Comparison of ENCODE assay signal across 1 cellular context in the genomic region with DNA sequence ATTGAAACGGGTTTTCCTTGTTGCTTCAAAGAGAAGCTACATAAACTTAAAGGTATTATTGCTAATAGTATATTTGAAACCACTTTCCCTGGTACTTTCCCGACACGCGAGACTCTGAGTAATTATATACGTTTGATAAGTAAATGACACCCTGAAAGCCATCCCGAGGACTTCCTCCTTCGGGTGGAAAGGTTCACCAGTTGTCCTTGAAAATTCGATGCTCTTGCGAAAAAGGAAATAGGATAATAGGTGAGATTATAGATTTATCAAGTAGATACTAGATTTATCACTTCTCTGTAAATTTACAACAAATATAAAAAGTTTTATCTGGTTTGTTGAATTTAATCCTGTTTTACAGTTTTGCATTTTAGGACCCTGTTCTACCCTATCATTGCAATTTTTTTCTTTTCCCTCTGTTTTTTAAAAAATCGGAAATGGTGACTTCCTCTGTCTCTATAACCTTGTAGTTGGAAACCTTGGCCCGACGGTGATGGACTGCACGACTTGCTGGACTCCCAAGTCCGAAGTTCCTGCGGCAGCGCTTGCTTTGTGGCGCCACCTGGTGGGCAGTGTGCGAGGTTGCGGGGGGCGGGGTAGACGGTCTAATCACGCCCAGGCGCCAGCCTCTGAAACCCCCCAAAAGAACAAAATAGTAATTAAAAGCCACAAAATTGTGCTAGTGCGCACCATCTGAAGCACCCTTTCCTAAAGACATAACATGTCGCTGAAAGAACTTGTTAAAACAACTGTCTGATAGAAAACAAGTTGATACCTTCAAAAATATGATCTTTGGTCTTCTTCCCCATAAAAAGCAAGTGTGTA.
A peak's percentile ranks its signal among the peaks of the same experiment; 100 is the strongest.
TF ChIP-seq lines count a peak whose summit lies in the region.

No MANE protein-coding gene starts in this region.

TF ChIP-seq in HepG2, 621 proteins besides CTCF, POLR2A, EP300 and RAD21 (continued from another document and continues in another):
- TF ChIP-seq, protein P1, sequence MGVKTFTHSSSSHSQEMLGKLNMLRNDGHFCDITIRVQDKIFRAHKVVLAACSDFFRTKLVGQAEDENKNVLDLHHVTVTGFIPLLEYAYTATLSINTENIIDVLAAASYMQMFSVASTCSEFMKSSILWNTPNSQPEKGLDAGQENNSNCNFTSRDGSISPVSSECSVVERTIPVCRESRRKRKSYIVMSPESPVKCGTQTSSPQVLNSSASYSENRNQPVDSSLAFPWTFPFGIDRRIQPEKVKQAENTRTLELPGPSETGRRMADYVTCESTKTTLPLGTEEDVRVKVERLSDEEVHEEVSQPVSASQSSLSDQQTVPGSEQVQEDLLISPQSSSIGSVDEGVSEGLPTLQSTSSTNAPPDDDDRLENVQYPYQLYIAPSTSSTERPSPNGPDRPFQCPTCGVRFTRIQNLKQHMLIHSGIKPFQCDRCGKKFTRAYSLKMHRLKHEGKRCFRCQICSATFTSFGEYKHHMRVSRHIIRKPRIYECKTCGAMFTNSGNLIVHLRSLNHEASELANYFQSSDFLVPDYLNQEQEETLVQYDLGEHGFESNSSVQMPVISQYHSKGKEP (CRISPR knock-in tag; IDR thresholded peaks at IDR 0.05): no peak
- TF ChIP-seq ZBTB20 (CRISPR knock-in tag; IDR thresholded peaks at IDR 0.05; ENCODE audit: borderline replicate concordance, low read depth): no peak
- no peak for TF ChIP-seq ZNF605 (CRISPR knock-in tag; IDR thresholded peaks at IDR 0.05)
- no peak for TF ChIP-seq HOXA5 (CRISPR knock-in tag; IDR thresholded peaks at IDR 0.05)
- TF ChIP-seq ZBTB21 (CRISPR knock-in tag; IDR thresholded peaks at IDR 0.05): no peak
- no peak; the same call in 1 of the 2 replicates for TF ChIP-seq KDM5B (CRISPR knock-in tag; IDR thresholded peaks at IDR 0.05; ENCODE audit: borderline replicate concordance)
- TF ChIP-seq U2AF1 (optimal IDR thresholded peaks at IDR 0.05; ENCODE audit: low read depth, low read length): no peak
- TF ChIP-seq, protein P2, sequence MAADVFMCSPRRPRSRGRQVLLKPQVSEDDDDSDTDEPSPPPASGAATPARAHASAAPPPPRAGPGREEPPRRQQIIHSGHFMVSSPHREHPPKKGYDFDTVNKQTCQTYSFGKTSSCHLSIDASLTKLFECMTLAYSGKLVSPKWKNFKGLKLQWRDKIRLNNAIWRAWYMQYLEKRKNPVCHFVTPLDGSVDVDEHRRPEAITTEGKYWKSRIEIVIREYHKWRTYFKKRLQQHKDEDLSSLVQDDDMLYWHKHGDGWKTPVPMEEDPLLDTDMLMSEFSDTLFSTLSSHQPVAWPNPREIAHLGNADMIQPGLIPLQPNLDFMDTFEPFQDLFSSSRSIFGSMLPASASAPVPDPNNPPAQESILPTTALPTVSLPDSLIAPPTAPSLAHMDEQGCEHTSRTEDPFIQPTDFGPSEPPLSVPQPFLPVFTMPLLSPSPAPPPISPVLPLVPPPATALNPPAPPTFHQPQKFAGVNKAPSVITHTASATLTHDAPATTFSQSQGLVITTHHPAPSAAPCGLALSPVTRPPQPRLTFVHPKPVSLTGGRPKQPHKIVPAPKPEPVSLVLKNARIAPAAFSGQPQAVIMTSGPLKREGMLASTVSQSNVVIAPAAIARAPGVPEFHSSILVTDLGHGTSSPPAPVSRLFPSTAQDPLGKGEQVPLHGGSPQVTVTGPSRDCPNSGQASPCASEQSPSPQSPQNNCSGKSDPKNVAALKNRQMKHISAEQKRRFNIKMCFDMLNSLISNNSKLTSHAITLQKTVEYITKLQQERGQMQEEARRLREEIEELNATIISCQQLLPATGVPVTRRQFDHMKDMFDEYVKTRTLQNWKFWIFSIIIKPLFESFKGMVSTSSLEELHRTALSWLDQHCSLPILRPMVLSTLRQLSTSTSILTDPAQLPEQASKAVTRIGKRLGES (CRISPR knock-in tag; IDR thresholded peaks at IDR 0.05; ENCODE audit: borderline replicate concordance): no peak
- no peak for TF ChIP-seq TCF7L2 (IDR thresholded peaks at IDR 0.05; ENCODE audit: low read depth, low read length)
- no peak for TF ChIP-seq SP2 (CRISPR knock-in tag; IDR thresholded peaks at IDR 0.05)
- TF ChIP-seq ZFP1 (CRISPR knock-in tag; IDR thresholded peaks at IDR 0.05): no peak
- TF ChIP-seq, protein P3, sequence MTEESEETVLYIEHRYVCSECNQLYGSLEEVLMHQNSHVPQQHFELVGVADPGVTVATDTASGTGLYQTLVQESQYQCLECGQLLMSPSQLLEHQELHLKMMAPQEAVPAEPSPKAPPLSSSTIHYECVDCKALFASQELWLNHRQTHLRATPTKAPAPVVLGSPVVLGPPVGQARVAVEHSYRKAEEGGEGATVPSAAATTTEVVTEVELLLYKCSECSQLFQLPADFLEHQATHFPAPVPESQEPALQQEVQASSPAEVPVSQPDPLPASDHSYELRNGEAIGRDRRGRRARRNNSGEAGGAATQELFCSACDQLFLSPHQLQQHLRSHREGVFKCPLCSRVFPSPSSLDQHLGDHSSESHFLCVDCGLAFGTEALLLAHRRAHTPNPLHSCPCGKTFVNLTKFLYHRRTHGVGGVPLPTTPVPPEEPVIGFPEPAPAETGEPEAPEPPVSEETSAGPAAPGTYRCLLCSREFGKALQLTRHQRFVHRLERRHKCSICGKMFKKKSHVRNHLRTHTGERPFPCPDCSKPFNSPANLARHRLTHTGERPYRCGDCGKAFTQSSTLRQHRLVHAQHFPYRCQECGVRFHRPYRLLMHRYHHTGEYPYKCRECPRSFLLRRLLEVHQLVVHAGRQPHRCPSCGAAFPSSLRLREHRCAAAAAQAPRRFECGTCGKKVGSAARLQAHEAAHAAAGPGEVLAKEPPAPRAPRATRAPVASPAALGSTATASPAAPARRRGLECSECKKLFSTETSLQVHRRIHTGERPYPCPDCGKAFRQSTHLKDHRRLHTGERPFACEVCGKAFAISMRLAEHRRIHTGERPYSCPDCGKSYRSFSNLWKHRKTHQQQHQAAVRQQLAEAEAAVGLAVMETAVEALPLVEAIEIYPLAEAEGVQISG (CRISPR knock-in tag; IDR thresholded peaks at IDR 0.05): 0 out of 2 replicates have a peak, but pooled peaks have one; percentile 24
- no peak; the same call in 1 of the 2 replicates for TF ChIP-seq RCOR2 (CRISPR knock-in tag; IDR thresholded peaks at IDR 0.05)
- TF ChIP-seq MTF1 (CRISPR knock-in tag; IDR thresholded peaks at IDR 0.05): no peak
- TF ChIP-seq, protein P4, sequence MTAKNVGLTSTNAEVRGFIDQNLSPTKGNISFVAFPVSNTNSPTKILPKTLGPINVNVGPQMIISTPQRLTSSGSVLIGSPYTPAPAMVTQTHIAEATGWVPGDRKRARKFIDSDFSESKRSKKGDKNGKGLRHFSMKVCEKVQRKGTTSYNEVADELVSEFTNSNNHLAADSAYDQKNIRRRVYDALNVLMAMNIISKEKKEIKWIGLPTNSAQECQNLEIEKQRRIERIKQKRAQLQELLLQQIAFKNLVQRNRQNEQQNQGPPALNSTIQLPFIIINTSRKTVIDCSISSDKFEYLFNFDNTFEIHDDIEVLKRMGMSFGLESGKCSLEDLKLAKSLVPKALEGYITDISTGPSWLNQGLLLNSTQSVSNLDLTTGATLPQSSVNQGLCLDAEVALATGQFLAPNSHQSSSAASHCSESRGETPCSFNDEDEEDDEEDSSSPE (CRISPR knock-in tag; IDR thresholded peaks at IDR 0.05): no peak
- TF ChIP-seq IRF2 (CRISPR knock-in tag; IDR thresholded peaks at IDR 0.05): peak; percentile 75
- TF ChIP-seq NFRKB (IDR thresholded peaks at IDR 0.05): no peak
- no peak for TF ChIP-seq REL (CRISPR knock-in tag; conservative IDR thresholded peaks at IDR 0.05)
- no peak for TF ChIP-seq ZNF224 (CRISPR knock-in tag; IDR thresholded peaks at IDR 0.05)
- no peak for TF ChIP-seq ATAD3A (CRISPR knock-in tag; IDR thresholded peaks at IDR 0.05)
- TF ChIP-seq ZNF230 (CRISPR knock-in tag; IDR thresholded peaks at IDR 0.05): no peak
- peak; percentile 32 for TF ChIP-seq MEIS1 (CRISPR knock-in tag; IDR thresholded peaks at IDR 0.05; ENCODE audit: borderline replicate concordance)
- no peak for TF ChIP-seq FOXM1 (CRISPR knock-in tag; IDR thresholded peaks at IDR 0.05)
- TF ChIP-seq, protein P5, sequence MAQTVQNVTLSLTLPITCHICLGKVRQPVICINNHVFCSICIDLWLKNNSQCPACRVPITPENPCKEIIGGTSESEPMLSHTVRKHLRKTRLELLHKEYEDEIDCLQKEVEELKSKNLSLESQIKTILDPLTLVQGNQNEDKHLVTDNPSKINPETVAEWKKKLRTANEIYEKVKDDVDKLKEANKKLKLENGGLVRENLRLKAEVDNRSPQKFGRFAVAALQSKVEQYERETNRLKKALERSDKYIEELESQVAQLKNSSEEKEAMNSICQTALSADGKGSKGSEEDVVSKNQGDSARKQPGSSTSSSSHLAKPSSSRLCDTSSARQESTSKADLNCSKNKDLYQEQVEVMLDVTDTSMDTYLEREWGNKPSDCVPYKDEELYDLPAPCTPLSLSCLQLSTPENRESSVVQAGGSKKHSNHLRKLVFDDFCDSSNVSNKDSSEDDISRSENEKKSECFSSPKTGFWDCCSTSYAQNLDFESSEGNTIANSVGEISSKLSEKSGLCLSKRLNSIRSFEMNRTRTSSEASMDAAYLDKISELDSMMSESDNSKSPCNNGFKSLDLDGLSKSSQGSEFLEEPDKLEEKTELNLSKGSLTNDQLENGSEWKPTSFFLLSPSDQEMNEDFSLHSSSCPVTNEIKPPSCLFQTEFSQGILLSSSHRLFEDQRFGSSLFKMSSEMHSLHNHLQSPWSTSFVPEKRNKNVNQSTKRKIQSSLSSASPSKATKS (CRISPR knock-in tag; IDR thresholded peaks at IDR 0.05): no peak
- TF ChIP-seq, protein P6, sequence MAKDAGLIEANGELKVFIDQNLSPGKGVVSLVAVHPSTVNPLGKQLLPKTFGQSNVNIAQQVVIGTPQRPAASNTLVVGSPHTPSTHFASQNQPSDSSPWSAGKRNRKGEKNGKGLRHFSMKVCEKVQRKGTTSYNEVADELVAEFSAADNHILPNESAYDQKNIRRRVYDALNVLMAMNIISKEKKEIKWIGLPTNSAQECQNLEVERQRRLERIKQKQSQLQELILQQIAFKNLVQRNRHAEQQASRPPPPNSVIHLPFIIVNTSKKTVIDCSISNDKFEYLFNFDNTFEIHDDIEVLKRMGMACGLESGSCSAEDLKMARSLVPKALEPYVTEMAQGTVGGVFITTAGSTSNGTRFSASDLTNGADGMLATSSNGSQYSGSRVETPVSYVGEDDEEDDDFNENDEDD (CRISPR knock-in tag; IDR thresholded peaks at IDR 0.05; ENCODE audit: borderline replicate concordance): peak; percentile 43; the same call in 1 of the 2 replicates
- TF ChIP-seq WIZ (CRISPR knock-in tag; IDR thresholded peaks at IDR 0.05): no peak
- 0 out of 2 replicates have a peak, but pooled peaks have one; percentile 29 for TF ChIP-seq BRCA1 (CRISPR knock-in tag; IDR thresholded peaks at IDR 0.05)
- TF ChIP-seq, protein P7, sequence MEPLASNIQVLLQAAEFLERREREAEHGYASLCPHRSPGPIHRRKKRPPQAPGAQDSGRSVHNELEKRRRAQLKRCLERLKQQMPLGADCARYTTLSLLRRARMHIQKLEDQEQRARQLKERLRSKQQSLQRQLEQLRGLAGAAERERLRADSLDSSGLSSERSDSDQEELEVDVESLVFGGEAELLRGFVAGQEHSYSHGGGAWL (CRISPR knock-in tag; IDR thresholded peaks at IDR 0.05): peak; percentile 76; the same call in 1 of the 2 replicates
- TF ChIP-seq DNMT3B (CRISPR knock-in tag; conservative IDR thresholded peaks at IDR 0.05): no peak
- TF ChIP-seq TBP (CRISPR knock-in tag; IDR thresholded peaks at IDR 0.05): no peak
- TF ChIP-seq ZNF674 (CRISPR knock-in tag; IDR thresholded peaks at IDR 0.05; ENCODE audit: low read depth): no peak
- TF ChIP-seq, protein P8, sequence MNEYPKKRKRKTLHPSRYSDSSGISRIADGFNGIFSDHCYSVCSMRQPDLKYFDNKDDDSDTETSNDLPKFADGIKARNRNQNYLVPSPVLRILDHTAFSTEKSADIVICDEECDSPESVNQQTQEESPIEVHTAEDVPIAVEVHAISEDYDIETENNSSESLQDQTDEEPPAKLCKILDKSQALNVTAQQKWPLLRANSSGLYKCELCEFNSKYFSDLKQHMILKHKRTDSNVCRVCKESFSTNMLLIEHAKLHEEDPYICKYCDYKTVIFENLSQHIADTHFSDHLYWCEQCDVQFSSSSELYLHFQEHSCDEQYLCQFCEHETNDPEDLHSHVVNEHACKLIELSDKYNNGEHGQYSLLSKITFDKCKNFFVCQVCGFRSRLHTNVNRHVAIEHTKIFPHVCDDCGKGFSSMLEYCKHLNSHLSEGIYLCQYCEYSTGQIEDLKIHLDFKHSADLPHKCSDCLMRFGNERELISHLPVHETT (CRISPR knock-in tag; conservative IDR thresholded peaks at IDR 0.05): no peak
- TF ChIP-seq TGIF2 (CRISPR knock-in tag; IDR thresholded peaks at IDR 0.05): no peak
- peak; percentile 86 for TF ChIP-seq SALL1 (CRISPR knock-in tag; IDR thresholded peaks at IDR 0.05)
- TF ChIP-seq ZNF772 (CRISPR knock-in tag; IDR thresholded peaks at IDR 0.05): no peak
- no peak; the same call in 1 of the 2 replicates for TF ChIP-seq NR2F2 (IDR thresholded peaks at IDR 0.05; ENCODE audit: borderline replicate concordance, low read depth)
- TF ChIP-seq, protein P9, sequence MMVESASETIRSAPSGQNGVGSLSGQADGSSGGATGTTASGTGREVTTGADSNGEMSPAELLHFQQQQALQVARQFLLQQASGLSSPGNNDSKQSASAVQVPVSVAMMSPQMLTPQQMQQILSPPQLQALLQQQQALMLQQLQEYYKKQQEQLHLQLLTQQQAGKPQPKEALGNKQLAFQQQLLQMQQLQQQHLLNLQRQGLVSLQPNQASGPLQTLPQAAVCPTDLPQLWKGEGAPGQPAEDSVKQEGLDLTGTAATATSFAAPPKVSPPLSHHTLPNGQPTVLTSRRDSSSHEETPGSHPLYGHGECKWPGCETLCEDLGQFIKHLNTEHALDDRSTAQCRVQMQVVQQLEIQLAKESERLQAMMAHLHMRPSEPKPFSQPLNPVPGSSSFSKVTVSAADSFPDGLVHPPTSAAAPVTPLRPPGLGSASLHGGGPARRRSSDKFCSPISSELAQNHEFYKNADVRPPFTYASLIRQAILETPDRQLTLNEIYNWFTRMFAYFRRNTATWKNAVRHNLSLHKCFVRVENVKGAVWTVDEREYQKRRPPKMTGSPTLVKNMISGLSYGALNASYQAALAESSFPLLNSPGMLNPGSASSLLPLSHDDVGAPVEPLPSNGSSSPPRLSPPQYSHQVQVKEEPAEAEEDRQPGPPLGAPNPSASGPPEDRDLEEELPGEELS (CRISPR knock-in tag; IDR thresholded peaks at IDR 0.05): no peak
- TF ChIP-seq MYC (CRISPR knock-in tag; IDR thresholded peaks at IDR 0.05; ENCODE audit: borderline replicate concordance): peak; percentile 53; the same call in 1 of the 2 replicates
- no peak for TF ChIP-seq ZNF24 (IDR thresholded peaks at IDR 0.05)
- no peak for TF ChIP-seq ONECUT2 (CRISPR knock-in tag; IDR thresholded peaks at IDR 0.05)
- TF ChIP-seq, protein P10, sequence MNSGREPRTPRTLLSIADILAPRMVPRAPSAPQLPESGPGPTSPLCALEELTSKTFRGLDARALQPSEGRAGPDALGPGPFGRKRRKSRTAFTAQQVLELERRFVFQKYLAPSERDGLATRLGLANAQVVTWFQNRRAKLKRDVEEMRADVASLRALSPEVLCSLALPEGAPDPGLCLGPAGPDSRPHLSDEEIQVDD (CRISPR knock-in tag; IDR thresholded peaks at IDR 0.05; ENCODE audit: borderline replicate concordance): no peak
- peak; percentile 91 for TF ChIP-seq SP5 (CRISPR knock-in tag; IDR thresholded peaks at IDR 0.05; ENCODE audit: borderline replicate concordance, low read depth)
- no peak for TF ChIP-seq ZNF343 (CRISPR knock-in tag; IDR thresholded peaks at IDR 0.05)
- peak; percentile 70; the same call in 1 of the 2 replicates for TF ChIP-seq CBX5 (CRISPR knock-in tag; IDR thresholded peaks at IDR 0.05; ENCODE audit: borderline replicate concordance)
